ENCODE assay signal across 1 cellular context in the genomic region with DNA sequence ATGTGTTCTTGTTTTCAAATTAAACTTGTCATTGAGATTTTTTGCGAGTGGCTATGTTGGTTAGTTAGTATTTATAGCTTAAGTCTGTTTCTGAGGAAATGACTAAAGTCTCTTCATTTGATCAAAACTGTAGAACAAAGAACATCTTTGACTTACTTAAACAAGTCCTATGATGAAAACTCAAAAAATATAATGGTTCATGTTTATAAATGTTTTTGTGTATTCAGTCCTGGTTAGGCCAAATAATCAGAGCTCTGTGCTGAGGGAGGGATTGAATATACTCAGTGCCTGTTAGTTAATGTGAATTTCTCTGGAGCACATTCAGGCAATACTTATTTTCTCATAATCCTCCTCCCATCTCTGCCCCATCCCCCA.
TF ChIP-seq lines count a peak whose summit lies in the region.

No MANE protein-coding gene starts in this region.

TF ChIP-seq in IMR-90, 13 proteins besides CTCF, POLR2A, EP300 and RAD21 (continued from another document):
- TF ChIP-seq, protein P1, sequence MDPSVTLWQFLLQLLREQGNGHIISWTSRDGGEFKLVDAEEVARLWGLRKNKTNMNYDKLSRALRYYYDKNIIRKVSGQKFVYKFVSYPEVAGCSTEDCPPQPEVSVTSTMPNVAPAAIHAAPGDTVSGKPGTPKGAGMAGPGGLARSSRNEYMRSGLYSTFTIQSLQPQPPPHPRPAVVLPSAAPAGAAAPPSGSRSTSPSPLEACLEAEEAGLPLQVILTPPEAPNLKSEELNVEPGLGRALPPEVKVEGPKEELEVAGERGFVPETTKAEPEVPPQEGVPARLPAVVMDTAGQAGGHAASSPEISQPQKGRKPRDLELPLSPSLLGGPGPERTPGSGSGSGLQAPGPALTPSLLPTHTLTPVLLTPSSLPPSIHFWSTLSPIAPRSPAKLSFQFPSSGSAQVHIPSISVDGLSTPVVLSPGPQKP (IDR thresholded peaks at IDR 0.05; ENCODE audit: borderline replicate concordance, low read depth, low read length) = no peak
- no peak for TF ChIP-seq MAFK (IDR thresholded peaks at IDR 0.05; ENCODE audit: low read depth, low read length)
- no peak for TF ChIP-seq NFE2L2 (IDR thresholded peaks at IDR 0.05; ENCODE audit: low read depth, low read length)
- TF ChIP-seq, protein P2, sequence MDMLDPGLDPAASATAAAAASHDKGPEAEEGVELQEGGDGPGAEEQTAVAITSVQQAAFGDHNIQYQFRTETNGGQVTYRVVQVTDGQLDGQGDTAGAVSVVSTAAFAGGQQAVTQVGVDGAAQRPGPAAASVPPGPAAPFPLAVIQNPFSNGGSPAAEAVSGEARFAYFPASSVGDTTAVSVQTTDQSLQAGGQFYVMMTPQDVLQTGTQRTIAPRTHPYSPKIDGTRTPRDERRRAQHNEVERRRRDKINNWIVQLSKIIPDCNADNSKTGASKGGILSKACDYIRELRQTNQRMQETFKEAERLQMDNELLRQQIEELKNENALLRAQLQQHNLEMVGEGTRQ (IDR thresholded peaks at IDR 0.05; ENCODE audit: low read depth, low read length) = no peak
TF ChIP-seq in IMR-90: peak in this region for 0.
